1 cellular context compared by ENCODE assay signal in genomic region chr1:52904590-52905375, GRCh38.
A peak's percentile ranks its signal among the peaks of the same experiment; 100 is the strongest.
TF ChIP-seq lines count a peak whose summit lies in the region.

No MANE protein-coding gene starts in this region.

TF ChIP-seq in K562, 482 proteins besides CTCF, POLR2A, EP300 and RAD21 (continued from another document):
- TF ChIP-seq ZNF318 (IDR thresholded peaks at IDR 0.05; ENCODE audit: borderline replicate concordance in 1 of 2, low read depth in 1 of 2) (no peak), NR4A1 (CRISPR knock-in tag; IDR thresholded peaks at IDR 0.05) (no peak), NR4A1 (tag; IDR thresholded peaks at IDR 0.05) (no peak), ZNF695 (CRISPR knock-in tag; IDR thresholded peaks at IDR 0.05) (no peak), ZNF764 (CRISPR knock-in tag; IDR thresholded peaks at IDR 0.05; ENCODE audit: low read depth) (no peak), GABPA (tag; conservative IDR thresholded peaks at IDR 0.05; ENCODE audit: low read depth) (no peak), ELF1 (tag; IDR thresholded peaks at IDR 0.05) (no peak), HSF4 (CRISPR knock-in tag; IDR thresholded peaks at IDR 0.05; ENCODE audit: borderline replicate concordance) (no peak), ETV1 (tag; conservative IDR thresholded peaks at IDR 0.05; ENCODE audit: low read depth) (peak; percentile 29), SP2 (IDR thresholded peaks at IDR 0.05; ENCODE audit: extremely low read depth, low read depth, low read length, poor library complexity, severe bottlenecking) (no peak), ETS1 (conservative IDR thresholded peaks at IDR 0.05; ENCODE audit: control insufficient read depth, low read depth, low read length) (no peak), ZBTB17 (CRISPR knock-in tag; IDR thresholded peaks at IDR 0.05) (no peak), HLTF (IDR thresholded peaks at IDR 0.05) (peak; percentile 54; the same call in 1 of the 2 replicates), ZNF561 (CRISPR knock-in tag; conservative IDR thresholded peaks at IDR 0.05) (no peak), NFXL1 (CRISPR knock-in tag; IDR thresholded peaks at IDR 0.05) (no peak), SIRT6 (IDR thresholded peaks at IDR 0.05; ENCODE audit: low read depth, low read length) (no peak), ZNF77 (CRISPR knock-in tag; IDR thresholded peaks at IDR 0.05) (no peak), ZNF445 (CRISPR knock-in tag; IDR thresholded peaks at IDR 0.05; ENCODE audit: low read depth) (no peak), FOXA3 (CRISPR knock-in tag; conservative IDR thresholded peaks at IDR 0.05 in 1 of 2, IDR thresholded peaks at IDR 0.05 in 1 of 2) (0 out of 4 replicates have a peak, but pooled peaks of 1 of the 2 experiments have one; percentile 34), RB1 (IDR thresholded peaks at IDR 0.05; ENCODE audit: low read depth) (0 out of 2 replicates have a peak, but pooled peaks have one; percentile 40), NCOR1 (IDR thresholded peaks at IDR 0.05) (no peak), TOE1 (IDR thresholded peaks at IDR 0.05; ENCODE audit: borderline replicate concordance) (peak; percentile 74), TOE1 (CRISPR knock-in tag; IDR thresholded peaks at IDR 0.05; ENCODE audit: borderline replicate concordance, low read depth) (no peak), ZNF263 (CRISPR knock-in tag; IDR thresholded peaks at IDR 0.05; ENCODE audit: borderline replicate concordance) (0 out of 2 replicates have a peak, but pooled peaks have one; percentile 18), ARID1B (IDR thresholded peaks at IDR 0.05) (no peak), ZSCAN29 (IDR thresholded peaks at IDR 0.05) (no peak), CHD7 (IDR thresholded peaks at IDR 0.05; ENCODE audit: low read depth, low read length) (no peak), RCOR1 (IDR thresholded peaks at IDR 0.05; ENCODE audit: borderline replicate concordance in 1 of 2, low read depth in 2 of 2, low read length in 2 of 2) (peak in 1 of 2 experiments; percentile 12; a peak in 1 of 4 replicates), RBM22 (IDR thresholded peaks at IDR 0.05; ENCODE audit: low read depth, low read length, poor library complexity, severe bottlenecking) (peak; percentile 79)
